ENCODE assay signal across 10 cellular contexts in the genomic region with DNA sequence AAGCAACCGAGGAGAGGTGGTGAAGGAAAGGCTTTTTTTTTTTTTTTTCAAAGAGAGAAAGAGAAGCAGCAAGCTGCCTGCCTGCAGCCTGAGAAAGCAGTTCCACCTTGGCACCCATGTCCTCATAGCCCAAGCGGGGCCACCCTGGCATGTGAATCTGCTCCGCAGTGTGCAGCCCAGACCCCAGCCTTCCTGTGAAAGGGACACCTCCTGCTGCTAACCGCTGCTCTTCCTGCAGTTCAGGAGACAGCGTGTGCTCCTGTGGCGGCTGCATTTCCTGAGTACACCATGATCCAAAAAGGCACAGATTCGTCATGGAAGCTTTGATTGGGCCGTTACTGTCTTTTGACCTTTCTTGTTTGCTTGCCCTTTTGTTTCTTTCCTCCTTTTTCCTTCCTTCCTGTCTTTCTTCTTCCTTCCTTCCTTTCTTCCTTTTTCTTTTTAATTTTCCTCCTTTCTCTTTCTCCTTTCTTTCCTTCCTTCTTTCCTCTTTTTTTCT. TPM values are rescaled to one million over a fixed set of nuclear protein-coding genes. Genes with fewer than 3 reads are reported as not detected.
DNase-seq lines count a peak whose midpoint lies in the region; ATAC-seq and TF ChIP-seq lines count a peak whose summit lies in the region.
"Had no signal": no experiment of that assay in that cellular context is flagged by ENCODE, and none has a peak within 500 bp of the region (broad histone marks: within the 10 kb centered on the region; RNA-seq: fewer than 3 reads in every experiment).

No MANE protein-coding gene starts in this region.

- intact Hi-C loops in dendritic cell treated with granulocyte-macrophage colony-stimulating factor and Interleukin-4, amounts not matched to agents 40 ng/mL and 50 ng/mL, for 4 days (cut with micrococcal nuclease), result no loop called here
- intact Hi-C loops in sciatic nerve (cut with DNase I), result no loop called here

- H3K4me3 Mint-ChIP-seq in T-helper 1 cell treated with Interleukin-12 subunit alpha and Interleukin-12 subunit beta and Interleukin-4 antibody, amounts not matched to agents 30 μg/mL and 1 μg/mL, for 36 hours, result peak overlapping the region; percentile 85
- no peak overlapping the region for H3K4me3 Mint-ChIP-seq in dendritic cell treated with granulocyte-macrophage colony-stimulating factor and Interleukin-4, amounts not matched to agents 40 ng/mL and 50 ng/mL, for 4 days

- TF ChIP-seq CTCF in HL-60 (IDR thresholded peaks at IDR 0.05; ENCODE audit: insufficient read depth, low read length), result no peak

- H3K4me1 Mint-ChIP-seq in T-helper 1 cell treated with Interleukin-12 subunit alpha and Interleukin-12 subunit beta and Interleukin-4 antibody, amounts not matched to agents 30 μg/mL and 1 μg/mL, for 36 hours (ENCODE audit: low read depth), result peaks cover 73% of the 10 kb centered on the region
- H3K4me1 Mint-ChIP-seq in dendritic cell treated with granulocyte-macrophage colony-stimulating factor and Interleukin-4, amounts not matched to agents 40 ng/mL and 50 ng/mL, for 4 days (ENCODE audit: low read depth), result peaks cover 70% of the 10 kb centered on the region

- H3K27me3 Mint-ChIP-seq in T-helper 1 cell treated with Interleukin-12 subunit alpha and Interleukin-12 subunit beta and Interleukin-4 antibody, amounts not matched to agents 30 μg/mL and 1 μg/mL, for 36 hours (ENCODE audit: low read depth), result no peaks in the 10 kb centered on the region
- no peaks in the 10 kb centered on the region for H3K27me3 Mint-ChIP-seq in dendritic cell treated with granulocyte-macrophage colony-stimulating factor and Interleukin-4, amounts not matched to agents 40 ng/mL and 50 ng/mL, for 4 days

- H3K27ac Mint-ChIP-seq in T-helper 1 cell treated with Interleukin-12 subunit alpha and Interleukin-12 subunit beta and Interleukin-4 antibody, amounts not matched to agents 30 μg/mL and 1 μg/mL, for 36 hours, result no peak overlapping the region
- H3K27ac Mint-ChIP-seq in dendritic cell treated with granulocyte-macrophage colony-stimulating factor and Interleukin-4, amounts not matched to agents 40 ng/mL and 50 ng/mL, for 4 days, result peak overlapping the region; percentile 49

- peak overlapping the region; percentile 92 for H3K27ac ChIP-seq in HL-60 (replicated peaks)
- H3K27ac ChIP-seq: uterus had no signal

- H3K36me3 Mint-ChIP-seq in T-helper 1 cell treated with Interleukin-12 subunit alpha and Interleukin-12 subunit beta and Interleukin-4 antibody, amounts not matched to agents 30 μg/mL and 1 μg/mL, for 36 hours (ENCODE audit: low read depth), result peaks cover 63% of the 10 kb centered on the region
- peaks cover 61% of the 10 kb centered on the region for H3K36me3 Mint-ChIP-seq in dendritic cell treated with granulocyte-macrophage colony-stimulating factor and Interleukin-4, amounts not matched to agents 40 ng/mL and 50 ng/mL, for 4 days (ENCODE audit: low read depth)

- DNase-seq in HL-60 (ENCODE audit: low read depth in 1 of 2, low spot score in 1 of 2) (peak; percentile 67 to 86), sciatic nerve (ENCODE audit: low spot score) (no peak), RKO (ENCODE audit: low spot score) (no peak), NCI-H2029 treated with DMSO at 0.1 percent for 48 hours (lab: John Stamatoyannopoulos, UW) (no peak), cerebellar cortex (ENCODE audit: low spot score) (no peak)
- DNase-seq: NCI-H1930, uterus had no signal

- no peaks in the 10 kb centered on the region for H3K27me3 ChIP-seq in HL-60 (ENCODE audit: insufficient read depth, poor library complexity, severe bottlenecking)
- H3K27me3 ChIP-seq: uterus had no signal

- peak; percentile 41 for ATAC-seq in sciatic nerve
- ATAC-seq in HG03432 (IDR thresholded peaks at IDR 0.05; ENCODE audit: unreplicated experiment), result no peak

- no peaks in the 10 kb centered on the region for H3K9me3 Mint-ChIP-seq in T-helper 1 cell treated with Interleukin-12 subunit alpha and Interleukin-12 subunit beta and Interleukin-4 antibody, amounts not matched to agents 30 μg/mL and 1 μg/mL, for 36 hours
- H3K9me3 Mint-ChIP-seq in dendritic cell treated with granulocyte-macrophage colony-stimulating factor and Interleukin-4, amounts not matched to agents 40 ng/mL and 50 ng/mL, for 4 days, result no peaks in the 10 kb centered on the region

- H3K4me3 ChIP-seq in HL-60 (replicated peaks; ENCODE audit: insufficient read depth, low read length), result peak overlapping the region; percentile 5; the same call in 1 of the 2 replicates
- H3K4me3 ChIP-seq: uterus had no signal

RNA-seq across cellular contexts. Expression of a gene that starts 38.1 kb away (rescaled TPM):
- total RNA-seq in sciatic nerve, result 20.1 TPM

Comparison
In these comparisons a context has a peak if more than half of its experiments do, and no peak if none do; other contexts are left out.
1. DNase-seq: peak in HL-60 (2 of 2); none in sciatic nerve (single experiment), RKO (single experiment), NCI-H2029 treated with DMSO at 0.1 percent for 48 hours (single experiment) and cerebellar cortex (single experiment).